ENCODE assay signal across 11 cellular contexts in genomic region chr12:50928392-50928791, GRCh38. TPM values are rescaled to one million over a fixed set of nuclear protein-coding genes. Genes with fewer than 3 reads are reported as not detected.
DNase-seq lines count a peak whose midpoint lies in the region; ATAC-seq, FAIRE-seq and TF ChIP-seq lines count a peak whose summit lies in the region.
"Had no signal": no experiment of that assay in that cellular context is flagged by ENCODE, and none has a peak within 500 bp of the region (broad histone marks: within the 10 kb centered on the region; RNA-seq: fewer than 3 reads in every experiment).

No MANE protein-coding gene starts in this region.

- 57% methylated on average over 3 of the region's 3 CpGs for WGBS in thymus

- H3K27me3 Mint-ChIP-seq in IgD-negative memory B cell, result no peaks in the 10 kb centered on the region
- no peaks in the 10 kb centered on the region for H3K27me3 Mint-ChIP-seq in mesothelial cell of epicardium (ENCODE audit: low read depth)

- H3K27ac Mint-ChIP-seq in IgD-negative memory B cell, result peak overlapping the region; percentile 3 to 91 (median 86)
- H3K27ac Mint-ChIP-seq in mesothelial cell of epicardium, result peak overlapping the region; percentile 86
- H3K27ac Mint-ChIP-seq: activated naive CD4-positive, alpha-beta T cell treated with anti-CD3 and anti-CD28 coated beads for 36 hours had no signal

- peaks cover 24% of the 10 kb centered on the region for H3K4me1 ChIP-seq in thymus (ENCODE audit: control insufficient read depth, insufficient read depth, low read length)

- H3K4me3 Mint-ChIP-seq in IgD-negative memory B cell (peak overlapping the region; percentile 89 to 100 (median 98)), mesothelial cell of epicardium (peak overlapping the region; percentile 98)
- H3K4me3 Mint-ChIP-seq: activated naive CD4-positive, alpha-beta T cell treated with anti-CD3 and anti-CD28 coated beads for 36 hours had no signal

- H3K4me1 Mint-ChIP-seq in IgD-negative memory B cell (peaks cover 31 to 48% (median 38%) of the 10 kb centered on the region in 3 donors), mesothelial cell of epicardium (peaks cover 74% of the 10 kb centered on the region)

- H3K4me3 ChIP-seq in bronchial epithelial cell (ENCODE audit: low read depth, low read length) (no peak overlapping the region), thymus (ENCODE audit: low read length) (peak overlapping the region; percentile 42)

- DNase-seq in bronchial epithelial cell (ENCODE audit: low read depth) (peak; percentile 76), mesothelial cell of epicardium (ENCODE audit: low spot score in 2 of 2, unreplicated experiment in 2 of 2) (peak in 1 of 2 experiments; percentile 64), COLO668 (lab: John Stamatoyannopoulos, UW; ENCODE audit: unreplicated experiment) (no peak), NCI-H69 (lab: John Stamatoyannopoulos, UW) (no peak)
- DNase-seq: activated naive CD4-positive, alpha-beta T cell treated with anti-CD3 and anti-CD28 coated beads for 36 hours; T1000 had no signal

- H3K36me3 ChIP-seq in bronchial epithelial cell (ENCODE audit: control insufficient read depth, insufficient read depth, low read length) (no peaks in the 10 kb centered on the region), thymus (ENCODE audit: control insufficient read depth, insufficient read depth) (peaks cover 5% of the 10 kb centered on the region)

- FAIRE-seq in bronchial epithelial cell (lab: Jason Lieb, UNC), result no peak

- TF ChIP-seq CTCF in bronchial epithelial cell (IDR thresholded peaks at IDR 0.05; ENCODE audit: insufficient read depth, low read length, severe bottlenecking) (no peak), mesothelial cell of epicardium (IDR thresholded peaks at IDR 0.05; ENCODE audit: unreplicated experiment) (no peak)

- H3K9me3 Mint-ChIP-seq in IgD-negative memory B cell, result no peaks in the 10 kb centered on the region
- no peaks in the 10 kb centered on the region for H3K9me3 Mint-ChIP-seq in mesothelial cell of epicardium
- H3K9me3 Mint-ChIP-seq: activated naive CD4-positive, alpha-beta T cell treated with anti-CD3 and anti-CD28 coated beads for 36 hours had no signal

- H3K27ac ChIP-seq in thymus (ENCODE audit: low read depth), result peak overlapping the region; percentile 52

- H3K9me3 ChIP-seq in thymus (ENCODE audit: control insufficient read depth), result no peaks in the 10 kb centered on the region

- ATAC-seq in GM19324 (IDR thresholded peaks at IDR 0.05; ENCODE audit: low FRiP score, unreplicated experiment), result no peak

- H3K27me3 ChIP-seq in bronchial epithelial cell (ENCODE audit: control insufficient read depth, insufficient read depth, low read length), result no peaks in the 10 kb centered on the region
- H3K27me3 ChIP-seq in thymus (ENCODE audit: control insufficient read depth, insufficient read depth), result no peaks in the 10 kb centered on the region

- H3K36me3 Mint-ChIP-seq in IgD-negative memory B cell, result peaks cover 11% of the 10 kb centered on the region
- peaks cover 16% of the 10 kb centered on the region for H3K36me3 Mint-ChIP-seq in mesothelial cell of epicardium

RNA-seq across cellular contexts. Expression of gene HIGD1C, which starts 24.0 kb away (rescaled TPM):
- 1.4 TPM for polyA plus RNA-seq in IgD-negative memory B cell
- total RNA-seq in bronchial epithelial cell, result not detected in 2 replicates
- total RNA-seq in mesothelial cell of epicardium, result not detected in 3 replicates
- not detected for polyA plus RNA-seq in thymus
- total RNA-seq: activated naive CD4-positive, alpha-beta T cell treated with anti-CD3 and anti-CD28 coated beads for 36 hours; NCI-H460; subcutaneous adipose tissue had no signal
